Comparison of ENCODE assay signal across 26 cellular contexts in the genomic region with DNA sequence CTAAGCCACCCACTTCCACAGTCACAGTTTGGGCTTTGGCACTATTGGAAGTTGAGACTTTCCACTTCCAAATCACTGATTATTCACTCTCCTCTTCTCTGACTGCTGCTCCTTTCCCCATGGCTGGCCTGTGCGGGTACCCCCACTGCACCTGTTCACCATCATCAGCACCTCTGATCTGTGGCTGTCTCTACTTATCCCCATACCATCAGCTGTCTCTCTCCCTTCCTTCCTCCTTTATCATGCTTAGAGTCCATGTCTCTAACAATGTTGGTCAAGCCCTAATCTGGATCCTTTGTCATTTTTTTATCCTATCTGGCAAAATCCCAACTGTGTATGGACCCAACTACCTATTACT.
"Had no signal": no experiment of that assay in that cellular context is flagged by ENCODE, and none has a peak within 500 bp of the region (broad histone marks: within the 10 kb centered on the region; RNA-seq: fewer than 3 reads in every experiment).

No MANE protein-coding gene starts in this region.

- H3K4me2 ChIP-seq: neural progenitor cell had no signal

- ATAC-seq: esophagus mucosa; foreskin keratinocyte; left ventricle myocardium superior; lower lobe of right lung; naive thymus-derived CD4-positive, alpha-beta T cell; right cardiac atrium; stimulated activated naive CD8-positive, alpha-beta T cell treated with anti-CD3 and anti-CD28 coated beads, Interleukin-15, amount 100 ng/mL, for 72 hours had no signal

- H3K27me3 ChIP-seq: neural progenitor cell, sigmoid colon, suprapubic skin, upper lobe of right lung, uterus had no signal

- H3K9me3 ChIP-seq: suprapubic skin, transverse colon, upper lobe of right lung, uterus had no signal

- H3K4me3 ChIP-seq: dorsolateral prefrontal cortex, gastroesophageal sphincter, heart left ventricle, lower lobe of right lung, neural progenitor cell, psoas muscle, sigmoid colon, skin epidermis, suprapubic skin, transverse colon, upper lobe of right lung, uterus had no signal

- H3K36me3 ChIP-seq: gastroesophageal sphincter, heart left ventricle, lower lobe of right lung, neural progenitor cell, sigmoid colon, suprapubic skin, transverse colon, upper lobe of right lung, uterus had no signal

- H3K4me1 ChIP-seq: foreskin keratinocyte, gastroesophageal sphincter, lower lobe of right lung, neural progenitor cell, suprapubic skin, transverse colon, upper lobe of right lung, uterus had no signal

- DNase-seq: effector CD4-positive, alpha-beta T cell; foreskin keratinocyte; hippocampal formation; immature natural killer cell; left ventricle myocardium superior; lower lobe of right lung; naive thymus-derived CD4-positive, alpha-beta T cell; psoas muscle; right cardiac atrium; sigmoid colon; stimulated activated CD4-positive, alpha-beta T cell treated with anti-CD3 and anti-CD28 coated beads, Interleukin-15, amount 100 ng/mL, for 24 hours; stimulated activated CD4-positive, alpha-beta T cell treated with anti-CD3 and anti-CD28 coated beads, Interleukin-4, amount 100 ng/mL, for 1 hour; stimulated activated CD8-positive, alpha-beta memory T cell treated with anti-CD3 and anti-CD28 coated beads, Interleukin-4, amount 100 ng/mL, for 48 hours; stimulated activated naive CD4-positive, alpha-beta T cell; stimulated activated naive CD8-positive, alpha-beta T cell treated with anti-CD3 and anti-CD28 coated beads, Interleukin-15, amount 100 ng/mL, for 72 hours; transverse colon; upper lobe of right lung; uterus had no signal

- H3K27ac ChIP-seq: epithelial cell of prostate, foreskin keratinocyte, gastroesophageal sphincter, heart left ventricle, lower lobe of right lung, neural progenitor cell, psoas muscle, sigmoid colon, suprapubic skin, transverse colon, upper lobe of right lung, uterus had no signal

- H2AFZ ChIP-seq: neural progenitor cell had no signal

- H3K9ac ChIP-seq: neural progenitor cell had no signal
